ENCODE assay signal across 2 cellular contexts in genomic region chr7:107966701-107967100, GRCh38.
TF ChIP-seq lines count a peak whose summit lies in the region.

No MANE protein-coding gene starts in this region.

TF ChIP-seq in A549, 52 proteins besides CTCF, POLR2A, EP300 and RAD21 (continued from another document):
- TF ChIP-seq PBX3 (IDR thresholded peaks at IDR 0.05) (no peak), GATA3 (IDR thresholded peaks at IDR 0.05; ENCODE audit: borderline replicate concordance) (no peak), REST (IDR thresholded peaks at IDR 0.05) (no peak), POLR2AphosphoS2 (conservative IDR thresholded peaks at IDR 0.05; ENCODE audit: low read length) (no peak), MAZ (IDR thresholded peaks at IDR 0.05; ENCODE audit: borderline replicate concordance, low read depth, low read length) (no peak), RARB (CRISPR knock-in tag; IDR thresholded peaks at IDR 0.05) (no peak), ZSCAN20 (CRISPR knock-in tag; IDR thresholded peaks at IDR 0.05) (no peak), HDAC2 (IDR thresholded peaks at IDR 0.05) (no peak)
- TF ChIP-seq, protein P1, sequence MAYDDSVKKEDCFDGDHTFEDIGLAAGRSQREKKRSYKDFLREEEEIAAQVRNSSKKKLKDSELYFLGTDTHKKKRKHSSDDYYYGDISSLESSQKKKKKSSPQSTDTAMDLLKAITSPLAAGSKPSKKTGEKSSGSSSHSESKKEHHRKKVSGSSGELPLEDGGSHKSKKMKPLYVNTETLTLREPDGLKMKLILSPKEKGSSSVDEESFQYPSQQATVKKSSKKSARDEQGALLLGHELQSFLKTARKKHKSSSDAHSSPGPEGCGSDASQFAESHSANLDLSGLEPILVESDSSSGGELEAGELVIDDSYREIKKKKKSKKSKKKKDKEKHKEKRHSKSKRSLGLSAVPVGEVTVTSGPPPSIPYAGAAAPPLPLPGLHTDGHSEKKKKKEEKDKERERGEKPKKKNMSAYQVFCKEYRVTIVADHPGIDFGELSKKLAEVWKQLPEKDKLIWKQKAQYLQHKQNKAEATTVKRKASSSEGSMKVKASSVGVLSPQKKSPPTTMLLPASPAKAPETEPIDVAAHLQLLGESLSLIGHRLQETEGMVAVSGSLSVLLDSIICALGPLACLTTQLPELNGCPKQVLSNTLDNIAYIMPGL (CRISPR knock-in tag; IDR thresholded peaks at IDR 0.05; ENCODE audit: borderline replicate concordance) = no peak

TF ChIP-seq in IMR-90, 13 proteins besides CTCF, POLR2A, EP300 and RAD21:
- no peak for TF ChIP-seq ELK1 (IDR thresholded peaks at IDR 0.05; ENCODE audit: borderline replicate concordance, low read depth, low read length)
- peak; percentile 25 for TF ChIP-seq RCOR1 (IDR thresholded peaks at IDR 0.05; ENCODE audit: insufficient replicate concordance, low read length)
- TF ChIP-seq NFE2L2 (IDR thresholded peaks at IDR 0.05; ENCODE audit: low read depth, low read length) = no peak
